8 cellular contexts compared by ENCODE assay signal in genomic region chr9:76394023-76394895, GRCh38. TPM values are rescaled to one million over a fixed set of nuclear protein-coding genes. Genes with fewer than 3 reads are reported as not detected.
DNase-seq lines count a peak whose midpoint lies in the region; ATAC-seq and TF ChIP-seq lines count a peak whose summit lies in the region.

Gene RFK (minus strand): TSS chr9:76394426. CDS start chr9:76394171, 255 bp downstream.

- H3K4me1 ChIP-seq in endodermal cell (ENCODE audit: control insufficient read depth, insufficient read depth, low read length) = no peaks in the 10 kb centered on the region
- peaks cover 4% of the 10 kb centered on the region for H3K4me1 ChIP-seq in mesodermal cell (ENCODE audit: control insufficient read depth, insufficient read depth, low read length, poor library complexity, severe bottlenecking)

- peaks cover 8% of the 10 kb centered on the region for H3K9me3 Mint-ChIP-seq in endodermal cell

- peak; percentile 59 for ATAC-seq in GM19463 (IDR thresholded peaks at IDR 0.05; ENCODE audit: unreplicated experiment)

- peak within 1 kb of the TSS; percentile 76 for H3K4me3 Mint-ChIP-seq in endodermal cell

- H3K27ac ChIP-seq in endodermal cell (ENCODE audit: low read depth, low read length) (peak within 1 kb of the TSS; percentile 96), mesodermal cell (ENCODE audit: low read depth, low read length, severe bottlenecking) (peak within 1 kb of the TSS; percentile 98)

- WGBS in endodermal cell (ENCODE audit: insufficient coverage in 1 of 2, insufficient read length in 1 of 2), 2 experiments = 0 to 1% methylated on average over 34 to 91 of the region's 91 CpGs
- 0% methylated on average over 49 to 91 of the region's 91 CpGs for WGBS in mesodermal cell (ENCODE audit: insufficient coverage in 2 of 2), 2 experiments

- peaks cover 7% of the 10 kb centered on the region for H3K4me1 Mint-ChIP-seq in endodermal cell

- peaks cover 30% of the 10 kb centered on the region for H3K36me3 Mint-ChIP-seq in endodermal cell (ENCODE audit: low read depth)

- TF ChIP-seq CTCF in endodermal cell (conservative IDR thresholded peaks at IDR 0.05) = peak; percentile 67

- peaks cover 11% of the 10 kb centered on the region for H3K9me3 ChIP-seq in endodermal cell (ENCODE audit: control insufficient read depth, low read length)
- H3K9me3 ChIP-seq in mesodermal cell (ENCODE audit: control insufficient read depth, low read length) = no peaks in the 10 kb centered on the region

- H3K27me3 ChIP-seq in endodermal cell (ENCODE audit: control insufficient read depth, insufficient read depth, low read length, poor library complexity, severe bottlenecking) = no peaks in the 10 kb centered on the region

- H3K9ac ChIP-seq in endodermal cell (ENCODE audit: extremely low read depth, low read length, poor library complexity, severe bottlenecking) = peak within 1 kb of the TSS; percentile 93

- DNase-seq in COLO829 (ENCODE audit: low spot score) = peak; percentile 89
- peak; percentile 86 for DNase-seq in HPDE6-E6E7 (ENCODE audit: extremely low spot score)
- peak; percentile 38 for DNase-seq in NK-92 (lab: John Stamatoyannopoulos, UW; ENCODE audit: unreplicated experiment)
- peak; percentile 63 for DNase-seq in activated CD8-positive, alpha-beta memory T cell treated with anti-CD3 and anti-CD28 coated beads, Interleukin-2, amount 50 U/mL, for 1 hour (ENCODE audit: extremely low read depth)
- peak; percentile 98 for DNase-seq in endodermal cell
- DNase-seq in stimulated activated CD8-positive, alpha-beta memory T cell treated with anti-CD3 and anti-CD28 coated beads, Interleukin-15, amount 100 ng/mL, for 48 hours (ENCODE audit: low read depth in 2 of 2) = peak; percentile 86 to 88

- peaks cover 27% of the 10 kb centered on the region for H3K36me3 ChIP-seq in endodermal cell (ENCODE audit: control insufficient read depth, insufficient read depth, low read length)
- peaks cover 26% of the 10 kb centered on the region for H3K36me3 ChIP-seq in mesodermal cell (ENCODE audit: control insufficient read depth, insufficient read depth, low read length)

- peak within 1 kb of the TSS; percentile 96 for H3K27ac Mint-ChIP-seq in endodermal cell

- peak within 1 kb of the TSS; percentile 99 for H3K4me3 ChIP-seq in endodermal cell (ENCODE audit: low read length)
- H3K4me3 ChIP-seq in mesodermal cell (ENCODE audit: extremely low read depth, insufficient read depth, low read length, poor library complexity, severe bottlenecking) = peak within 1 kb of the TSS; percentile 76

- no peaks in the 10 kb centered on the region for H3K27me3 Mint-ChIP-seq in endodermal cell (ENCODE audit: insufficient read depth)

RNA-seq across cellular contexts. Expression of gene RFK, which starts in this region (rescaled TPM):
- 10 to 100 TPM; 16.5 to 17.4 TPM for total RNA-seq in endodermal cell
- 22.9 TPM for polyA plus RNA-seq in endodermal cell (2013, experiment 1 of 2)
- 21.8 TPM for polyA plus RNA-seq in endodermal cell (2013, experiment 2 of 2)
- polyA plus RNA-seq in mesodermal cell (2013, experiment 1 of 2) = 18.1 TPM
- polyA plus RNA-seq in mesodermal cell (2013, experiment 2 of 2) = 18.8 TPM

Comparison
In these comparisons a context has a peak if more than half of its experiments do, and no peak if none do; other contexts are left out.
1. Peak in every context shown above with its lines: DNase-seq, ATAC-seq, H3K4me3 ChIP-seq and H3K27ac ChIP-seq.
2. DNase-seq: peak in every context shown above with its lines; median percentile 98 in endodermal cell; 89 in COLO829; 87 in stimulated activated CD8-positive, alpha-beta memory T cell treated with anti-CD3 and anti-CD28 coated beads, Interleukin-15, amount 100 ng/mL, for 48 hours; 86 in HPDE6-E6E7; 63 in activated CD8-positive, alpha-beta memory T cell treated with anti-CD3 and anti-CD28 coated beads, Interleukin-2, amount 50 U/mL, for 1 hour; 38 in NK-92.